ENCODE assay signal across 15 cellular contexts in the genomic region with DNA sequence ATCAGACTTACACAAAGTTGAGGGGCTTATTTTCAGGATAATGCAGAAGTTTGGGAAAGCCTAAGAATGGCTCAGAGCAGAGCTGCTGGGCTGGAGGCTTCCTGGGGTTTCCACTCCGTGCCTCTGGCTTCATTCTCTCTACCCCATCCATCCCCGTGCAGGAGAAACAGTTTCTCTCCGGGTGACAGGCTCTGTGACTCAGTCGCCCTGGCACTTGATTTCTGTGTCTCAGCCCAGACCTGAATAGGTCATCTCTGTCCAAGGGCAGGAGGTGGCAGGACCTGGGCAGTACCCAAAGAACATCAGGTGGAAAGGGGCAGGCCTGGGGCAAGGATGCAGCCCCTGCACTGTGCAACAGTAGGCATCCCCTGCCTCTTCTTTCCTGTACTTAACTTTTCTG. TPM values are rescaled to one million over a fixed set of nuclear protein-coding genes. Genes with fewer than 3 reads are reported as not detected.
DNase-seq lines count a peak whose midpoint lies in the region; ATAC-seq and TF ChIP-seq lines count a peak whose summit lies in the region.
"Had no signal": no experiment of that assay in that cellular context is flagged by ENCODE, and none has a peak within 500 bp of the region (broad histone marks: within the 10 kb centered on the region; RNA-seq: fewer than 3 reads in every experiment).

No MANE protein-coding gene starts in this region.

- H3K9ac ChIP-seq in endodermal cell (ENCODE audit: extremely low read depth, low read length, poor library complexity, severe bottlenecking): no peak overlapping the region
- H3K9ac ChIP-seq: BLaER1 treated with 17β-estradiol and CSF1 and Interleukin-3, amounts not matched to agents 10 nM and 100 nM had no signal

- TF ChIP-seq CTCF in left ventricle myocardium inferior (IDR thresholded peaks at IDR 0.05; ENCODE audit: borderline replicate concordance) (no peak), endodermal cell (conservative IDR thresholded peaks at IDR 0.05) (no peak)

- peak; percentile 70 for DNase-seq in cardiac septum (ENCODE audit: low spot score)
- DNase-seq in left ventricle myocardium inferior: no peak
- DNase-seq in M059J (ENCODE audit: low read depth): peak; percentile 20
- DNase-seq in endodermal cell: peak; percentile 7
- DNase-seq: Calu3; CD8-positive, alpha-beta T cell; DMS79 treated with DMSO at 0.1 percent for 48 hours; GF-D8; HCEC 1CT had no signal

- no peaks in the 10 kb centered on the region for H3K4me1 Mint-ChIP-seq in endodermal cell
- H3K4me1 Mint-ChIP-seq: B cell had no signal

- H3K36me3 ChIP-seq in left ventricle myocardium inferior: no peaks in the 10 kb centered on the region
- no peaks in the 10 kb centered on the region for H3K36me3 ChIP-seq in endodermal cell (ENCODE audit: control insufficient read depth, insufficient read depth, low read length)
- H3K36me3 ChIP-seq: BLaER1 treated with 17β-estradiol and CSF1 and Interleukin-3, amounts not matched to agents 10 nM and 100 nM had no signal

- H3K4me3 Mint-ChIP-seq in endodermal cell: no peak overlapping the region
- H3K4me3 Mint-ChIP-seq: B cell; CD8-positive, alpha-beta T cell; GM23338 had no signal

- 84 to 87% methylated on average over 3 to 4 of the region's 4 CpGs for WGBS in endodermal cell (ENCODE audit: insufficient coverage in 1 of 2, insufficient read length in 1 of 2), 2 experiments

- no peak overlapping the region for H3K27ac ChIP-seq in left ventricle myocardium inferior (replicated peaks)
- H3K27ac ChIP-seq in endodermal cell (ENCODE audit: low read depth, low read length): no peak overlapping the region
- H3K27ac ChIP-seq: BLaER1 treated with 17β-estradiol and CSF1 and Interleukin-3, amounts not matched to agents 10 nM and 100 nM had no signal

- H3K36me3 Mint-ChIP-seq in endodermal cell (ENCODE audit: low read depth): no peaks in the 10 kb centered on the region
- H3K36me3 Mint-ChIP-seq: CD8-positive, alpha-beta T cell had no signal

- H3K9me3 ChIP-seq in left ventricle myocardium inferior (replicated peaks) (no peaks in the 10 kb centered on the region), endodermal cell (ENCODE audit: control insufficient read depth, low read length) (no peaks in the 10 kb centered on the region)
- H3K9me3 ChIP-seq: BLaER1 treated with 17β-estradiol and CSF1 and Interleukin-3, amounts not matched to agents 10 nM and 100 nM had no signal

- peaks cover 2% of the 10 kb centered on the region for H3K9me3 Mint-ChIP-seq in endodermal cell
- H3K9me3 Mint-ChIP-seq: CD8-positive, alpha-beta T cell; GM23338 had no signal

- no peak overlapping the region for H3K27ac Mint-ChIP-seq in endodermal cell
- H3K27ac Mint-ChIP-seq: B cell; CD8-positive, alpha-beta T cell; GM23338 had no signal

- H3K27me3 Mint-ChIP-seq in endodermal cell (ENCODE audit: insufficient read depth): peaks cover 14% of the 10 kb centered on the region

- H3K27me3 ChIP-seq in left ventricle myocardium inferior (ENCODE audit: low read depth): peaks cover 21% of the 10 kb centered on the region
- H3K27me3 ChIP-seq in endodermal cell (ENCODE audit: control insufficient read depth, insufficient read depth, low read length, poor library complexity, severe bottlenecking): no peaks in the 10 kb centered on the region
- H3K27me3 ChIP-seq: BLaER1 treated with 17β-estradiol and CSF1 and Interleukin-3, amounts not matched to agents 10 nM and 100 nM had no signal

- ATAC-seq in GM21723 (IDR thresholded peaks at IDR 0.05; ENCODE audit: unreplicated experiment) (no peak), HG02678 (IDR thresholded peaks at IDR 0.05; ENCODE audit: unreplicated experiment) (no peak)
- ATAC-seq: CD8-positive, alpha-beta T cell; GM23338; HepG2 had no signal

- H3K4me3 ChIP-seq in left ventricle myocardium inferior: no peak overlapping the region
- no peak overlapping the region for H3K4me3 ChIP-seq in endodermal cell (ENCODE audit: low read length)
- H3K4me3 ChIP-seq: BLaER1 treated with 17β-estradiol and CSF1 and Interleukin-3, amounts not matched to agents 10 nM and 100 nM; GM23338 had no signal

- H3K4me1 ChIP-seq in left ventricle myocardium inferior: peaks cover 4% of the 10 kb centered on the region
- H3K4me1 ChIP-seq in endodermal cell (ENCODE audit: control insufficient read depth, insufficient read depth, low read length): no peaks in the 10 kb centered on the region

- intact Hi-C loops in cardiac septum (cut with DNase I): no loop called here
- intact Hi-C loops in left ventricle myocardium inferior (cut with micrococcal nuclease): no loop called here

RNA-seq across cellular contexts. Expression of a gene that starts 38.4 kb away (rescaled TPM):
- total RNA-seq in cardiac septum (25.6 TPM), left ventricle myocardium inferior (25.0 TPM), endodermal cell (10 to 100 TPM; 19.7 to 20.7 TPM)
- total RNA-seq in M059J (2014; rRNA removed; shearing (Covaris generic)): 12.7 and 17.0 TPM in 2 replicates
- 26.0 TPM for polyA plus RNA-seq in endodermal cell (2013, experiment 1 of 2)
- polyA plus RNA-seq in endodermal cell (2013, experiment 2 of 2): 24.8 TPM
- total RNA-seq: HepG2 had no signal
- polyA plus RNA-seq: HepG2 had no signal
